Comparison of ENCODE assay signal across 1 cellular context in the genomic region with DNA sequence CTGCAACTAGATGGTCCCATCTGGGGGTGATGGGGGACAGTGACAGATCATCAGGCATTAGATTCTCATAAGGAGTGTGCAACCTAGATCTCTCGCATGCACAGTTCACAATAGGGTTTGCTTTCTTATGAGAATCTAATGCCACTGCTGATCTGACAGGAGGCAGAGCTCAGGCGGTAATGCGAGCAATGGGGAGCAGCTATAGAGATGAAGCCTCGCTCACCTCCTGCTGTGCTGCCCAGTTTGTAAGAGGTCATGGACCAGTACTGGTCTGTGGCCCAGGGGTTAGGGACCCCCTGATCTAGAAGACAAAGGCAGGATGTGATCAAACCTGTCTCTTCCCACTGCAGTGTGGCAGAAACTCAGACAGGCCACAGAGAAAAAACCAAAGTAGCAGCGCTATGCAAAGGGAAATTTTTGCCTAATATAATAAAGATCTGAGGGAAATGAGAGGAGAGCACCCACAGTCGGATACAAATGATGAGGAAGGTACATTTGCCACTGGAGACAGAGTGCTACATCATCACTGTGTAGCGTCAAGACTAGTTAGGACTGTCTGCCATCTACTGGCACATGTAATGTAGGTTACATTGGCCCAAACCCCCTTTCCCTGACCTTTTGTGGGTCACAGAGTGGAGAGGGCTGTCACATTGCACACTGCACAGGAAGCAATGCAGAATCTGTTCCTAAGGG.
TF ChIP-seq lines count a peak whose summit lies in the region.

No MANE protein-coding gene starts in this region.

TF ChIP-seq in GM23338, 12 proteins besides CTCF, POLR2A, EP300 and RAD21:
- TF ChIP-seq NANOG (IDR thresholded peaks at IDR 0.05; ENCODE audit: borderline replicate concordance) (no peak), STAT1 (IDR thresholded peaks at IDR 0.05; ENCODE audit: unreplicated experiment) (no peak), POLR2AphosphoS5 (IDR thresholded peaks at IDR 0.05; ENCODE audit: low read depth) (no peak), ZNF462 (CRISPR knock-in tag; IDR thresholded peaks at IDR 0.05) (no peak), EZH2 (IDR thresholded peaks at IDR 0.05; ENCODE audit: low read depth, unreplicated experiment) (no peak)
- TF ChIP-seq, protein P1, sequence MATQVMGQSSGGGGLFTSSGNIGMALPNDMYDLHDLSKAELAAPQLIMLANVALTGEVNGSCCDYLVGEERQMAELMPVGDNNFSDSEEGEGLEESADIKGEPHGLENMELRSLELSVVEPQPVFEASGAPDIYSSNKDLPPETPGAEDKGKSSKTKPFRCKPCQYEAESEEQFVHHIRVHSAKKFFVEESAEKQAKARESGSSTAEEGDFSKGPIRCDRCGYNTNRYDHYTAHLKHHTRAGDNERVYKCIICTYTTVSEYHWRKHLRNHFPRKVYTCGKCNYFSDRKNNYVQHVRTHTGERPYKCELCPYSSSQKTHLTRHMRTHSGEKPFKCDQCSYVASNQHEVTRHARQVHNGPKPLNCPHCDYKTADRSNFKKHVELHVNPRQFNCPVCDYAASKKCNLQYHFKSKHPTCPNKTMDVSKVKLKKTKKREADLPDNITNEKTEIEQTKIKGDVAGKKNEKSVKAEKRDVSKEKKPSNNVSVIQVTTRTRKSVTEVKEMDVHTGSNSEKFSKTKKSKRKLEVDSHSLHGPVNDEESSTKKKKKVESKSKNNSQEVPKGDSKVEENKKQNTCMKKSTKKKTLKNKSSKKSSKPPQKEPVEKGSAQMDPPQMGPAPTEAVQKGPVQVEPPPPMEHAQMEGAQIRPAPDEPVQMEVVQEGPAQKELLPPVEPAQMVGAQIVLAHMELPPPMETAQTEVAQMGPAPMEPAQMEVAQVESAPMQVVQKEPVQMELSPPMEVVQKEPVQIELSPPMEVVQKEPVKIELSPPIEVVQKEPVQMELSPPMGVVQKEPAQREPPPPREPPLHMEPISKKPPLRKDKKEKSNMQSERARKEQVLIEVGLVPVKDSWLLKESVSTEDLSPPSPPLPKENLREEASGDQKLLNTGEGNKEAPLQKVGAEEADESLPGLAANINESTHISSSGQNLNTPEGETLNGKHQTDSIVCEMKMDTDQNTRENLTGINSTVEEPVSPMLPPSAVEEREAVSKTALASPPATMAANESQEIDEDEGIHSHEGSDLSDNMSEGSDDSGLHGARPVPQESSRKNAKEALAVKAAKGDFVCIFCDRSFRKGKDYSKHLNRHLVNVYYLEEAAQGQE (IDR thresholded peaks at IDR 0.05; ENCODE audit: unreplicated experiment), result no peak
